Comparison of ENCODE assay signal across 35 cellular contexts in the genomic region with DNA sequence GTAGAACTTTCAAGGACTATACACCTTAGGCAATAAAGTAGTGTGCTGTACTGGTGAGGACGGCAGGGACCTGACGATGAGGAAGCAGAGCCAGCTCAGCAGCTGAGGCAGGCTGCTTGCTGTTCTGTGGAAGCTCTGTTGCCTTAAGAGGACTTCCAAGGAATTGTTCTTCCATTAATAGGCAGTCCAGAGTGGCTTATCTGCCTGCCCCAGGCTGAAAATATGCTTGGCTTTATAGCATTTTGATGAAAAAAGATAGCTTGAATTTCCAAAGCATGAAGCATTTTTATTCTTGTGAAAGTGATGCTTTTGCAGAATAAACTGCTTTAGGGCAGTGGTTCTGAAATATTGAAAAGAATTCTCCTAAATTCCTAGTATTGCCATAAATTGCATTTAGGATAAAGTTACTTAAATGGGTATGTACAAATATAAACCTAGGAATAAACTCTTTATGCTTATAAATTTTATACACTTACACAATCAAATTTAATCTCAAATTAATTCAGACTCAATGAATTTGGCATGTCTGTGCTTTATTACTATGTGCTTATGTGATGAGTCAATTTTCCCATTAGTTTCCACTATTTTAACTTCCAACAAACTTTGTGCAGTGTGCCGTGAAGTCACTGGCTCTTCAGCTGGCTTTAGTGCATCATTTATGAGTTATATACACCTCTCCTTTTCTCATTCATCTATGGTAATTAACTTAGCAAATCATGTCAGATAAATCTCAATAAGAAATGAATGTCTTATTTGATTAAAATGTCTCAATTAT.
DNase-seq lines count a peak whose midpoint lies in the region; ATAC-seq, FAIRE-seq and TF ChIP-seq lines count a peak whose summit lies in the region.
"Had no signal": no experiment of that assay in that cellular context is flagged by ENCODE, and none has a peak within 500 bp of the region (broad histone marks: within the 10 kb centered on the region; RNA-seq: fewer than 3 reads in every experiment).

No MANE protein-coding gene starts in this region.

- intact Hi-C loops in IMR-90 (cut with micrococcal nuclease), result no loop called here
- intact Hi-C loops in Caco-2 (cut with micrococcal nuclease; ENCODE audit: unreplicated experiment), result no loop called here

- no peak overlapping the region for H4K91ac ChIP-seq in IMR-90 (ENCODE audit: insufficient read depth, low read depth, low read length)

- no peaks in the 10 kb centered on the region for H3K4me1 Mint-ChIP-seq in Caco-2 (ENCODE audit: low read depth, unreplicated experiment)
- H3K4me1 Mint-ChIP-seq: activated CD4-positive, alpha-beta T cell treated with anti-CD3 and anti-CD28 coated beads for 36 hours; CD4-positive, alpha-beta memory T cell; endodermal cell; naive thymus-derived CD8-positive, alpha-beta T cell had no signal

- H4K5ac ChIP-seq in IMR-90 (ENCODE audit: low read depth, low read length), result no peak overlapping the region

- H3K27me3 ChIP-seq in IMR-90 (ENCODE audit: control insufficient read depth, insufficient read depth, low read length) (0 out of 2 replicates have a peak, but pooled peaks cover 2% of the 10 kb centered on the region), brain microvascular endothelial cell (replicated peaks) (no peaks in the 10 kb centered on the region), Caco-2 (replicated peaks; ENCODE audit: control insufficient read depth, insufficient read depth, low read length) (no peaks in the 10 kb centered on the region)
- H3K27me3 ChIP-seq: ascending aorta, gastrocnemius medialis, hepatocyte, Peyer's patch, testis had no signal

- DNase-seq in AG04449 (ENCODE audit: low read depth, low spot score) (peak; percentile 53), IMR-90 (peak; percentile 54), brain microvascular endothelial cell (peak; percentile 47), DMS79 (lab: John Stamatoyannopoulos, UW) (no peak), Caco-2 (no peak)
- DNase-seq in activated naive CD4-positive, alpha-beta T cell treated with anti-CD3 and anti-CD28 coated beads, Interleukin-2, amount 50 U/mL, for 16 hours, result no peak
- DNase-seq: 8988T; activated CD4-positive, alpha-beta T cell treated with anti-CD3 and anti-CD28 coated beads for 36 hours; activated CD8-positive, alpha-beta T cell treated with anti-CD3 and anti-CD28 coated beads, Interleukin-2, amount 10 ng/mL, durations not matched to agents 7 days and 5 days; CD4-positive, alpha-beta memory T cell; central memory CD4-positive, alpha-beta T cell; dermis blood vessel endothelial cell; endodermal cell; gastrocnemius medialis; Kasumi-1; lower lobe of right lung; midbrain; naive thymus-derived CD8-positive, alpha-beta T cell; NCI-H1436; NCI-H345; nucleus accumbens; Peyer's patch; SHP77 treated with DMSO at 0.1 percent for 48 hours; stimulated activated naive CD8-positive, alpha-beta T cell treated with anti-CD3 and anti-CD28 coated beads, Interleukin-15, Interleukin-2, amounts not matched to agents 100 U/mL and 50 U/mL, for 24 hours; SW 1271; T-helper 9 cell; testis had no signal

- no peak overlapping the region for H2BK20ac ChIP-seq in IMR-90 (ENCODE audit: low read depth, low read length)

- H2BK120ac ChIP-seq in IMR-90 (ENCODE audit: low read depth, low read length), result no peak overlapping the region

- no peaks in the 10 kb centered on the region for H3K79me1 ChIP-seq in IMR-90 (ENCODE audit: low read depth in 1 of 2, low read length in 2 of 2)

- H3K27ac ChIP-seq in IMR-90 (ENCODE audit: insufficient read depth, low read length), result peak overlapping the region; percentile 61; the same call in 1 of the 2 replicates
- no peak overlapping the region for H3K27ac ChIP-seq in brain microvascular endothelial cell
- H3K27ac ChIP-seq: ascending aorta, gastrocnemius medialis, hepatocyte, lower lobe of right lung, Peyer's patch, testis had no signal

- H2BK15ac ChIP-seq in IMR-90 (ENCODE audit: low read depth, low read length), result no peak overlapping the region

- H2BK5ac ChIP-seq in IMR-90 (ENCODE audit: low read depth, low read length, poor library complexity, severe bottlenecking), result peak overlapping the region; percentile 32

- no peaks in the 10 kb centered on the region for H3K36me3 Mint-ChIP-seq in Caco-2 (ENCODE audit: insufficient read depth, unreplicated experiment)
- H3K36me3 Mint-ChIP-seq: activated naive CD8-positive, alpha-beta T cell; CD4-positive, alpha-beta memory T cell; naive thymus-derived CD8-positive, alpha-beta T cell had no signal

- H3K9me3 ChIP-seq in IMR-90 (ENCODE audit: control insufficient read depth, insufficient read depth, low read length) (no peaks in the 10 kb centered on the region), Caco-2 (no peaks in the 10 kb centered on the region)
- H3K9me3 ChIP-seq: ascending aorta, gastrocnemius medialis, lower lobe of right lung, Peyer's patch, testis had no signal

- peak overlapping the region; percentile 12; the same call in 1 of the 2 replicates for H3K4me2 ChIP-seq in IMR-90 (ENCODE audit: low read depth, low read length)
- H3K4me2 ChIP-seq: hepatocyte had no signal

- H2AK9ac ChIP-seq in IMR-90 (replicated peaks; ENCODE audit: low read depth, low read length, poor library complexity), result no peak overlapping the region

- H3K27ac Mint-ChIP-seq in Caco-2 (ENCODE audit: unreplicated experiment), result no peak overlapping the region
- H3K27ac Mint-ChIP-seq: activated CD4-positive, alpha-beta T cell treated with anti-CD3 and anti-CD28 coated beads for 36 hours; activated CD8-positive, alpha-beta T cell treated with anti-CD3 and anti-CD28 coated beads, Interleukin-2, amount 10 ng/mL, durations not matched to agents 7 days and 5 days; activated naive CD8-positive, alpha-beta T cell; activated T-helper 2 cell treated with anti-CD3 and anti-CD28 coated beads, Interferon-gamma antibody, Interleukin-2, Interleukin-4, amounts not matched to agents 10 μg/mL and 5 μg/mL and 100 μg/mL, durations not matched to agents 14 hours and 24 hours and 36 hours; CD4-positive, alpha-beta memory T cell; endodermal cell; naive thymus-derived CD8-positive, alpha-beta T cell had no signal

- H3K9me1 ChIP-seq in IMR-90 (ENCODE audit: insufficient read depth, low read length), result no peaks in the 10 kb centered on the region

- in situ Hi-C loops in IMR-90 (cut with MboI; ENCODE audit: low sequenced_read_pairs), result no loop called here
- in situ Hi-C loops in brain microvascular endothelial cell (cut with HindIII; ENCODE audit: low pct_ligation_motif_present, low sequenced_read_pairs), result no loop called here

- POLR2A ChIA-PET in AG04449 (lab: Yijun Ruan, JAX), result no interaction called here
- POLR2A ChIA-PET in IMR-90 (lab: Charles Lee; ENCODE audit: unreplicated experiment), result interaction anchor here (0.5 kb wide), 1 partner anchor 481 kb away, joined by 3 read pairs; no protein-coding TSS in a partner anchor
- POLR2A ChIA-PET in Caco-2 (lab: Charles Lee), result no interaction called here

- WGBS in IMR-90 (ENCODE audit: extremely low coverage in 2 of 2, insufficient read length in 1 of 2), 2 experiments, result no CpG with 5 or more reads among the region's 3 CpGs

- TF ChIP-seq CTCF in AG04449 (IDR thresholded peaks at IDR 0.05; ENCODE audit: insufficient read depth, low read length, missing control alignments), result no peak
- no peak for TF ChIP-seq CTCF in IMR-90 (conservative IDR thresholded peaks at IDR 0.05; ENCODE audit: low read depth, low read length)
- TF ChIP-seq CTCF in brain microvascular endothelial cell (IDR thresholded peaks at IDR 0.05; ENCODE audit: low read depth, low read length, missing control alignments), result no peak
- TF ChIP-seq CTCF in Caco-2 (IDR thresholded peaks at IDR 0.05; ENCODE audit: insufficient read depth in 1 of 2, low read depth in 1 of 2, low read length in 1 of 2, severe bottlenecking in 1 of 2, unreplicated experiment in 1 of 2), result no peak

- H3K18ac ChIP-seq in IMR-90 (ENCODE audit: low read depth, low read length), result peak overlapping the region; percentile 39

- H3K9me3 Mint-ChIP-seq in Caco-2 (ENCODE audit: unreplicated experiment), result no peaks in the 10 kb centered on the region
- H3K9me3 Mint-ChIP-seq: activated T-helper 2 cell treated with anti-CD3 and anti-CD28 coated beads, Interferon-gamma antibody, Interleukin-2, Interleukin-4, amounts not matched to agents 10 μg/mL and 5 μg/mL and 100 μg/mL, durations not matched to agents 14 hours and 24 hours and 36 hours; endodermal cell had no signal

- no peak for TF ChIP-seq POLR2A in IMR-90 (IDR thresholded peaks at IDR 0.05; ENCODE audit: low read depth, low read length)

- H4K20me1 ChIP-seq in IMR-90 (ENCODE audit: insufficient read depth, low read length), result no peaks in the 10 kb centered on the region

- no peak overlapping the region for H2AFZ ChIP-seq in IMR-90 (replicated peaks; ENCODE audit: low read length, poor library complexity)
- H2AFZ ChIP-seq: hepatocyte had no signal

- H3K4me3 Mint-ChIP-seq in Caco-2 (ENCODE audit: unreplicated experiment), result no peak overlapping the region
- H3K4me3 Mint-ChIP-seq: activated CD4-positive, alpha-beta T cell treated with anti-CD3 and anti-CD28 coated beads for 36 hours; activated CD8-positive, alpha-beta T cell treated with anti-CD3 and anti-CD28 coated beads, Interleukin-2, amount 10 ng/mL, durations not matched to agents 7 days and 5 days; activated naive CD8-positive, alpha-beta T cell; CD4-positive, alpha-beta memory T cell; endodermal cell; naive thymus-derived CD8-positive, alpha-beta T cell had no signal

- CTCF ChIA-PET in AG04449 (lab: Yijun Ruan, JAX), result interaction anchor here (1.0 to 1.3 kb wide), 3 partner anchors 14 to 27 kb away, joined by 3 to 4 read pairs (median 3); no protein-coding TSS in a partner anchor
- CTCF ChIA-PET in IMR-90 (lab: Yijun Ruan, JAX), result interaction anchor here (1.0 kb wide), 1 partner anchor 17 kb away, joined by 3 read pairs; no protein-coding TSS in a partner anchor
- CTCF ChIA-PET in Caco-2 (lab: Charles Lee), result interaction anchor here (0.6 kb wide), 1 partner anchor 21 kb away, joined by 5 read pairs; no protein-coding TSS in a partner anchor

- no peak overlapping the region for H2AK5ac ChIP-seq in IMR-90 (ENCODE audit: low read depth, low read length)

- BruUV-seq in IMR-90 (replicated peaks; lab: Mats Ljungman, UMichigan) (no TSS peak), Caco-2 (replicated peaks; lab: Mats Ljungman, UMichigan) (no TSS peak)

- no peak overlapping the region for H3K23ac ChIP-seq in IMR-90 (ENCODE audit: low read depth, low read length)

- ATAC-seq in IMR-90 (ENCODE audit: low read depth), result peak; percentile 80
- ATAC-seq in GM21717 (IDR thresholded peaks at IDR 0.05; ENCODE audit: unreplicated experiment), result no peak
- ATAC-seq: activated CD4-positive, alpha-beta T cell treated with anti-CD3 and anti-CD28 coated beads for 36 hours; activated CD8-positive, alpha-beta T cell treated with anti-CD3 and anti-CD28 coated beads, Interleukin-2, amount 10 ng/mL, durations not matched to agents 7 days and 5 days; esophagus mucosa; gastrocnemius medialis; lower lobe of right lung; naive thymus-derived CD8-positive, alpha-beta T cell; stimulated activated naive CD8-positive, alpha-beta T cell treated with anti-CD3 and anti-CD28 coated beads, Interleukin-15, Interleukin-2, amounts not matched to agents 100 U/mL and 50 U/mL, for 24 hours had no signal

- H4K8ac ChIP-seq in IMR-90 (ENCODE audit: low read depth in 2 of 2, low read length in 2 of 2), result 0 out of 4 replicates have a peak overlapping the region, but pooled peaks of 1 of the 2 experiments have one; percentile 8

- no peak for TF ChIP-seq RAD21 in IMR-90 (IDR thresholded peaks at IDR 0.05; ENCODE audit: low read length)

- H3K4me1 ChIP-seq in IMR-90 (ENCODE audit: control insufficient read depth, insufficient read depth, low read length), result peaks cover 3% of the 10 kb centered on the region
- no peaks in the 10 kb centered on the region for H3K4me1 ChIP-seq in Caco-2
- H3K4me1 ChIP-seq: gastrocnemius medialis, lower lobe of right lung, Peyer's patch, testis had no signal

- H3K4ac ChIP-seq in IMR-90 (ENCODE audit: low read depth, low read length), result no peak overlapping the region; the same call in 1 of the 2 replicates

- peak; percentile 13 for FAIRE-seq in islet of Langerhans (lab: Jason Lieb, UNC)
- FAIRE-seq: GM12892 had no signal

- H3K4me3 ChIP-seq in AG04449 (ENCODE audit: low read depth, low read length), result no peak overlapping the region
- no peak overlapping the region for H3K4me3 ChIP-seq in IMR-90 (ENCODE audit: insufficient read depth, low read depth, low read length)
- H3K4me3 ChIP-seq in brain microvascular endothelial cell (ENCODE audit: low read depth, low read length), result no peak overlapping the region
- no peak overlapping the region for H3K4me3 ChIP-seq in Caco-2 (ENCODE audit: low read depth, low read length)
- H3K4me3 ChIP-seq: ascending aorta, gastrocnemius medialis, hepatocyte, lower lobe of right lung, Peyer's patch, testis had no signal

- 0 out of 2 replicates have a peak overlapping the region, but pooled peaks have one; percentile 10 for H3K14ac ChIP-seq in IMR-90 (replicated peaks; ENCODE audit: low read depth, low read length)

- dilution Hi-C loops in IMR-90 (cut with HindIII; ENCODE audit: low sequenced_read_pairs, unreplicated experiment), result no loop called here

- no peak overlapping the region for H3K56ac ChIP-seq in IMR-90 (ENCODE audit: extremely low read depth, insufficient read depth, low read length)

- H3K36me3 ChIP-seq in IMR-90 (ENCODE audit: control insufficient read depth, insufficient read depth, low read length) (no peaks in the 10 kb centered on the region), brain microvascular endothelial cell (replicated peaks) (no peaks in the 10 kb centered on the region), Caco-2 (ENCODE audit: control insufficient read depth, insufficient read depth, low read length) (no peaks in the 10 kb centered on the region)
- H3K36me3 ChIP-seq: ascending aorta, gastrocnemius medialis, lower lobe of right lung, Peyer's patch had no signal

- H3K9ac ChIP-seq in IMR-90 (ENCODE audit: low read depth, low read length), result no peak overlapping the region

- peaks cover 14% of the 10 kb centered on the region for H3K27me3 Mint-ChIP-seq in Caco-2 (ENCODE audit: insufficient read depth, unreplicated experiment)

Comparison
In these comparisons a context has a peak if more than half of its experiments do, and no peak if none do; other contexts are left out.
1. DNase-seq: peak in AG04449 (single experiment), IMR-90 (single experiment) and brain microvascular endothelial cell (single experiment); none in DMS79 (single experiment), activated naive CD4-positive, alpha-beta T cell treated with anti-CD3 and anti-CD28 coated beads, Interleukin-2, amount 50 U/mL, for 16 hours (single experiment) and Caco-2 (0 of 2).